In the genomic region with DNA sequence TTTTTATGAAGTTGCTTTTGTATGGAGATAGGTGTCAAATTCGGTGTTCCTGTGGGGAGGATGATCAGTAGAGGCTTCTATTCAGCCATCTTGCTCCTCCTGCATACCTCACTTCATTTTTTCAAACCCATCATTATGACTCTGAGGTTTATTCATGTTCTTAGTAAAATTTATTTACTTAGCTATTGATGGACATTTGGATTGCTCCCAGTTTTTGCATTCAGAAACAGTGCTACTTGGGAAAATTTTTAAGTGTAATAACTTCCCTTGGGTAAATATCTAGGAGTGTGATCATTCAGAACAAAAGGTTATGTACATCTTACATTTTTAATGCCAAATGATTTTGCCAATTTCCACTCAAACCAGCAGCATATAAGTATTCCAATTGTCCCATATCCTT, we compare ENCODE assay signal across 13 cellular contexts.
"Had no signal": no experiment of that assay in that cellular context is flagged by ENCODE, and none has a peak within 500 bp of the region (broad histone marks: within the 10 kb centered on the region; RNA-seq: fewer than 3 reads in every experiment).

No MANE protein-coding gene starts in this region.

- H3K27ac ChIP-seq: brain microvascular endothelial cell, heart right ventricle, ovary had no signal

- DNase-seq: activated CD4-positive, alpha-beta T cell treated with anti-CD3 and anti-CD28 coated beads for 1 hour; activated CD8-positive, alpha-beta memory T cell treated with anti-CD3 and anti-CD28 coated beads, Interleukin-2, amount 10 ng/mL, durations not matched to agents 7 days and 5 days; activated gamma-delta T cell; activated T-cell treated with anti-CD3 and anti-CD28 coated beads, Interleukin-2, amount 50 U/mL, for 4 hours; amygdala; foreskin melanocyte; heart right ventricle; ovary had no signal

- H3K4me1 ChIP-seq: heart right ventricle had no signal

- H3K27ac Mint-ChIP-seq: activated CD8-positive, alpha-beta memory T cell treated with anti-CD3 and anti-CD28 coated beads, Interleukin-2, amount 10 ng/mL, durations not matched to agents 7 days and 5 days; activated naive CD8-positive, alpha-beta T cell; T-helper 2 cell treated with Interferon-gamma antibody and Interleukin-4, amounts not matched to agents 5 μg/mL and 100 μg/mL, for 36 hours had no signal

- H3K27me3 ChIP-seq: brain microvascular endothelial cell, heart right ventricle, ovary had no signal

- H3K4me3 Mint-ChIP-seq: activated CD8-positive, alpha-beta memory T cell treated with anti-CD3 and anti-CD28 coated beads, Interleukin-2, amount 10 ng/mL, durations not matched to agents 7 days and 5 days; activated naive CD8-positive, alpha-beta T cell; activated T-cell treated with anti-CD3 and anti-CD28 coated beads, Interleukin-2, amount 50 U/mL, for 4 hours; neural crest cell; T-helper 2 cell treated with Interferon-gamma antibody and Interleukin-4, amounts not matched to agents 5 μg/mL and 100 μg/mL, for 36 hours had no signal

- H3K4me3 ChIP-seq: heart right ventricle, ovary had no signal

- H3K36me3 ChIP-seq: brain microvascular endothelial cell, ovary had no signal

- H3K9me3 ChIP-seq: heart right ventricle, ovary had no signal

- H3K27me3 Mint-ChIP-seq: activated CD8-positive, alpha-beta memory T cell treated with anti-CD3 and anti-CD28 coated beads, Interleukin-2, amount 10 ng/mL, durations not matched to agents 7 days and 5 days; activated naive CD8-positive, alpha-beta T cell had no signal

- H3K9me3 Mint-ChIP-seq: activated T-cell treated with anti-CD3 and anti-CD28 coated beads, Interleukin-2, amount 50 U/mL, for 4 hours; neural crest cell; T-helper 2 cell treated with Interferon-gamma antibody and Interleukin-4, amounts not matched to agents 5 μg/mL and 100 μg/mL, for 36 hours had no signal

- ATAC-seq: stimulated activated naive CD8-positive, alpha-beta T cell treated with anti-CD3 and anti-CD28 coated beads, Interleukin-15, Interleukin-2, amounts not matched to agents 100 U/mL and 50 U/mL, for 24 hours had no signal
